Comparison of ENCODE assay signal across 8 cellular contexts in genomic region chr2:224583033-224583432, GRCh38. TPM values are rescaled to one million over a fixed set of nuclear protein-coding genes. Genes with fewer than 3 reads are reported as not detected.
DNase-seq lines count a peak whose midpoint lies in the region; ATAC-seq and TF ChIP-seq lines count a peak whose summit lies in the region.
"Not testable (repeated sequence)": the region's sequence is repeated elsewhere in the genome, so short reads cannot be mapped to it uniquely, and the experiment has no call there.

No MANE protein-coding gene starts in this region.

- not testable (repeated sequence) for BruUV-seq in IMR-90 (replicated peaks; lab: Mats Ljungman, UMichigan)

- H3K4me3 ChIP-seq in CD4-positive, CD25-positive, alpha-beta regulatory T cell (ENCODE audit: low read depth, low read length) = peak overlapping the region; percentile 97
- H3K4me3 ChIP-seq in IMR-90 (ENCODE audit: insufficient read depth, low read depth, low read length) (0 out of 2 replicates have a peak overlapping the region, but pooled peaks have one; percentile 4), adipocyte (ENCODE audit: low read length) (peak overlapping the region; percentile 96), neuronal stem cell (ENCODE audit: low read length in 2 of 2) (peak overlapping the region in 1 of 2 donors; percentile 95), stomach smooth muscle (ENCODE audit: low read length in 2 of 2) (peak overlapping the region; percentile 1 to 92)

- not testable (repeated sequence) for H2AK9ac ChIP-seq in IMR-90 (replicated peaks; ENCODE audit: low read depth, low read length, poor library complexity)

- H3K4ac ChIP-seq in IMR-90 (ENCODE audit: low read depth, low read length); neuronal stem cell (ENCODE audit: low read length): not testable (repeated sequence)

- H2BK15ac ChIP-seq in IMR-90 (ENCODE audit: low read depth, low read length); neuronal stem cell (ENCODE audit: low read length): not testable (repeated sequence)

- TF ChIP-seq POLR2A in IMR-90 (IDR thresholded peaks at IDR 0.05; ENCODE audit: low read depth, low read length) = not testable (repeated sequence)

- not testable (repeated sequence) for H4K8ac ChIP-seq in IMR-90 (ENCODE audit: low read depth in 2 of 2, low read length in 2 of 2); neuronal stem cell (ENCODE audit: low read depth, low read length)

- 90% methylated on average over 2 of the region's 14 CpGs; no CpG with 5 or more reads in 1 of the 2 experiments for whole genome bisulfite sequencing in IMR-90 (ENCODE audit: extremely low coverage in 2 of 2, insufficient read length in 1 of 2), 2 experiments
- no CpG with 5 or more reads among the region's 14 CpGs for WGBS in neuronal stem cell (ENCODE audit: extremely low coverage in 2 of 2, insufficient read length in 2 of 2, insufficient replicate concordance in 1 of 2), 2 donors

- not testable (repeated sequence) for H3K56ac ChIP-seq in IMR-90 (ENCODE audit: extremely low read depth, insufficient read depth, low read length)

- not testable (repeated sequence) for H3K9ac ChIP-seq in IMR-90 (ENCODE audit: low read depth, low read length); neuronal stem cell (ENCODE audit: low read depth, low read length, poor library complexity); stomach smooth muscle (ENCODE audit: low read length in 2 of 2)
- peak overlapping the region; percentile 96 for H3K9ac ChIP-seq in adipocyte (ENCODE audit: low read length)

- H3K27ac Mint-ChIP-seq in CD4-positive, CD25-positive, alpha-beta regulatory T cell = peak overlapping the region in 1 of 3 donors; percentile 96
- H3K27ac Mint-ChIP-seq in T-helper 2 cell treated with Interferon-gamma antibody and Interleukin-4, amounts not matched to agents 5 μg/mL and 100 μg/mL, for 36 hours; endothelial cell (ENCODE audit: unreplicated experiment); immature natural killer cell: not testable (repeated sequence)

- not testable (repeated sequence) for H2BK120ac ChIP-seq in IMR-90 (ENCODE audit: low read depth, low read length); neuronal stem cell (ENCODE audit: low read depth, low read length)

- H3K36me3 Mint-ChIP-seq in CD4-positive, CD25-positive, alpha-beta regulatory T cell = peaks cover 24% of the 10 kb centered on the region
- H3K36me3 Mint-ChIP-seq in T-helper 2 cell treated with Interferon-gamma antibody and Interleukin-4, amounts not matched to agents 5 μg/mL and 100 μg/mL, for 36 hours (ENCODE audit: low read depth) = peaks cover 21% of the 10 kb centered on the region
- H3K36me3 Mint-ChIP-seq in endothelial cell (ENCODE audit: low read depth, unreplicated experiment) = peaks cover 18% of the 10 kb centered on the region
- not testable (repeated sequence) for H3K36me3 Mint-ChIP-seq in immature natural killer cell

- not testable (repeated sequence) for H3K18ac ChIP-seq in IMR-90 (ENCODE audit: low read depth, low read length); neuronal stem cell (ENCODE audit: low read length)

- in situ Hi-C loops in IMR-90 (cut with MboI; ENCODE audit: low sequenced_read_pairs) = not testable (repeated sequence)

- peak overlapping the region; percentile 72; the same call in 1 of the 2 replicates for H3K23ac ChIP-seq in IMR-90 (ENCODE audit: low read depth, low read length)
- H3K23ac ChIP-seq in neuronal stem cell (ENCODE audit: low read depth, low read length, poor library complexity) = not testable (repeated sequence)

- H2BK5ac ChIP-seq in IMR-90 (ENCODE audit: low read depth, low read length, poor library complexity, severe bottlenecking); neuronal stem cell (ENCODE audit: low read length): not testable (repeated sequence)

- not testable (repeated sequence) for H3K27ac ChIP-seq in CD4-positive, CD25-positive, alpha-beta regulatory T cell (ENCODE audit: insufficient read depth, low read length, poor library complexity, severe bottlenecking); IMR-90 (ENCODE audit: insufficient read depth, low read length); neuronal stem cell (replicated peaks; ENCODE audit: low read length); stomach smooth muscle (ENCODE audit: low read length)

- peaks cover 64% of the 10 kb centered on the region for H3K4me1 ChIP-seq in CD4-positive, CD25-positive, alpha-beta regulatory T cell (ENCODE audit: control insufficient read depth, insufficient read depth, low read length, poor library complexity, severe bottlenecking)
- H3K4me1 ChIP-seq in IMR-90 (ENCODE audit: control insufficient read depth, insufficient read depth, low read length); neuronal stem cell (ENCODE audit: control insufficient read depth in 2 of 2, insufficient read depth in 1 of 2, low read depth in 1 of 2, low read length in 2 of 2): not testable (repeated sequence)
- H3K4me1 ChIP-seq in adipocyte (ENCODE audit: control insufficient read depth, insufficient read depth, low read length) (peaks cover 49% of the 10 kb centered on the region), stomach smooth muscle (ENCODE audit: control insufficient read depth, insufficient read depth, low read length) (peaks cover 14% of the 10 kb centered on the region)

- DNase-seq in CD4-positive, CD25-positive, alpha-beta regulatory T cell; IMR-90; T-helper 2 cell treated with Interferon-gamma antibody and Interleukin-4, amounts not matched to agents 5 μg/mL and 100 μg/mL, for 36 hours (ENCODE audit: low spot score); adipocyte (ENCODE audit: low read depth); endothelial cell (ENCODE audit: low spot score); immature natural killer cell; neuronal stem cell (ENCODE audit: low spot score): not testable (repeated sequence)

- not testable (repeated sequence) for H4K91ac ChIP-seq in IMR-90 (ENCODE audit: insufficient read depth, low read depth, low read length); neuronal stem cell (ENCODE audit: low read depth, low read length, poor library complexity)

- H3K4me3 Mint-ChIP-seq in CD4-positive, CD25-positive, alpha-beta regulatory T cell = peak overlapping the region; percentile 95 to 99 (median 98)
- H3K4me3 Mint-ChIP-seq in T-helper 2 cell treated with Interferon-gamma antibody and Interleukin-4, amounts not matched to agents 5 μg/mL and 100 μg/mL, for 36 hours = peak overlapping the region; percentile 92
- H3K4me3 Mint-ChIP-seq in endothelial cell (ENCODE audit: unreplicated experiment) = peak overlapping the region; percentile 100
- H3K4me3 Mint-ChIP-seq in immature natural killer cell = peak overlapping the region; percentile 93 to 98 (median 97)

- H3K9me3 Mint-ChIP-seq in CD4-positive, CD25-positive, alpha-beta regulatory T cell; T-helper 2 cell treated with Interferon-gamma antibody and Interleukin-4, amounts not matched to agents 5 μg/mL and 100 μg/mL, for 36 hours; endothelial cell (ENCODE audit: unreplicated experiment); immature natural killer cell: not testable (repeated sequence)

- POLR2A ChIA-PET in IMR-90 (lab: Charles Lee; ENCODE audit: unreplicated experiment) = not testable (repeated sequence)

- dilution Hi-C loops in IMR-90 (cut with HindIII; ENCODE audit: low sequenced_read_pairs, unreplicated experiment) = not testable (repeated sequence)

- peaks cover 0 to 20% of the 10 kb centered on the region in 2 experiments; a peak in 1 of 4 replicates for H3K79me1 ChIP-seq in IMR-90 (ENCODE audit: low read depth in 1 of 2, low read length in 2 of 2)
- not testable (repeated sequence) for H3K79me1 ChIP-seq in neuronal stem cell (ENCODE audit: low read depth, low read length)

- peaks cover 51% of the 10 kb centered on the region for H4K20me1 ChIP-seq in IMR-90 (ENCODE audit: insufficient read depth, low read length)

- TF ChIP-seq RAD21 in IMR-90 (IDR thresholded peaks at IDR 0.05; ENCODE audit: low read length) = not testable (repeated sequence)

- not testable (repeated sequence) for H3K27me3 ChIP-seq in CD4-positive, CD25-positive, alpha-beta regulatory T cell (ENCODE audit: control insufficient read depth, insufficient read depth, low read length); IMR-90 (ENCODE audit: control insufficient read depth, insufficient read depth, low read length); adipocyte (replicated peaks; ENCODE audit: control insufficient read depth, insufficient read depth, low read length); neuronal stem cell (ENCODE audit: control insufficient read depth in 3 of 3, insufficient read depth in 3 of 3, low read depth in 1 of 3, low read length in 3 of 3); stomach smooth muscle (ENCODE audit: control insufficient read depth in 1 of 2, insufficient read depth in 2 of 2, low read length in 2 of 2)

- ATAC-seq in CD4-positive, CD25-positive, alpha-beta regulatory T cell (ENCODE audit: low read depth in 2 of 2); IMR-90 (ENCODE audit: low read depth): not testable (repeated sequence)

- not testable (repeated sequence) for H3K9me1 ChIP-seq in IMR-90 (ENCODE audit: insufficient read depth, low read length)

- not testable (repeated sequence) for H4K5ac ChIP-seq in IMR-90 (ENCODE audit: low read depth, low read length)

- peaks cover 28 to 75% (median 49%) of the 10 kb centered on the region in 4 donors for H3K4me1 Mint-ChIP-seq in CD4-positive, CD25-positive, alpha-beta regulatory T cell
- H3K4me1 Mint-ChIP-seq in T-helper 2 cell treated with Interferon-gamma antibody and Interleukin-4, amounts not matched to agents 5 μg/mL and 100 μg/mL, for 36 hours (ENCODE audit: low read depth) = peaks cover 32% of the 10 kb centered on the region
- H3K4me1 Mint-ChIP-seq in endothelial cell (ENCODE audit: unreplicated experiment) (peaks cover 51% of the 10 kb centered on the region), immature natural killer cell (peaks cover 65 to 72% of the 10 kb centered on the region in 2 donors)

- not testable (repeated sequence) for H3K36me3 ChIP-seq in CD4-positive, CD25-positive, alpha-beta regulatory T cell (ENCODE audit: control insufficient read depth, insufficient read depth, low read length); IMR-90 (ENCODE audit: control insufficient read depth, insufficient read depth, low read length); adipocyte (ENCODE audit: control insufficient read depth, insufficient read depth, low read length, severe bottlenecking); stomach smooth muscle (ENCODE audit: control insufficient read depth in 2 of 2, insufficient read depth in 2 of 2, low read length in 2 of 2)
- peaks cover 2 to 47% of the 10 kb centered on the region in 2 donors for H3K36me3 ChIP-seq in neuronal stem cell (replicated peaks in 1 of 2; ENCODE audit: control insufficient read depth in 2 of 2, insufficient read depth in 2 of 2, low read length in 2 of 2)

- not testable (repeated sequence) for H2BK20ac ChIP-seq in IMR-90 (ENCODE audit: low read depth, low read length)

- intact Hi-C loops in IMR-90 (cut with micrococcal nuclease) = not testable (repeated sequence)

- not testable (repeated sequence) for H2AFZ ChIP-seq in IMR-90 (replicated peaks; ENCODE audit: low read length, poor library complexity); neuronal stem cell (ENCODE audit: low read length)

- not testable (repeated sequence) for TF ChIP-seq CTCF in IMR-90 (conservative IDR thresholded peaks at IDR 0.05; ENCODE audit: low read depth, low read length); endothelial cell (IDR thresholded peaks at IDR 0.05; ENCODE audit: unreplicated experiment)

- not testable (repeated sequence) for H2BK12ac ChIP-seq in neuronal stem cell (ENCODE audit: low read length)

- H2AK5ac ChIP-seq in IMR-90 (ENCODE audit: low read depth, low read length); neuronal stem cell (ENCODE audit: low read depth, low read length): not testable (repeated sequence)

- not testable (repeated sequence) for H3K9me3 ChIP-seq in CD4-positive, CD25-positive, alpha-beta regulatory T cell (ENCODE audit: control insufficient read depth in 2 of 2, low read length in 2 of 2); IMR-90 (ENCODE audit: control insufficient read depth, insufficient read depth, low read length); adipocyte (ENCODE audit: control insufficient read depth, low read length); stomach smooth muscle (ENCODE audit: control insufficient read depth in 2 of 2, low read length in 2 of 2)
- peaks cover 0 to 17% of the 10 kb centered on the region in 2 donors for H3K9me3 ChIP-seq in neuronal stem cell (replicated peaks in 1 of 2; ENCODE audit: control insufficient read depth in 2 of 2, insufficient read depth in 1 of 2, low read depth in 1 of 2, low read length in 2 of 2)

- not testable (repeated sequence) for H3K14ac ChIP-seq in IMR-90 (replicated peaks; ENCODE audit: low read depth, low read length); neuronal stem cell (ENCODE audit: low read length)

- H3K27me3 Mint-ChIP-seq in CD4-positive, CD25-positive, alpha-beta regulatory T cell; T-helper 2 cell treated with Interferon-gamma antibody and Interleukin-4, amounts not matched to agents 5 μg/mL and 100 μg/mL, for 36 hours (ENCODE audit: low read depth): not testable (repeated sequence)
- peaks cover 15% of the 10 kb centered on the region for H3K27me3 Mint-ChIP-seq in endothelial cell (ENCODE audit: unreplicated experiment)
- H3K27me3 Mint-ChIP-seq in immature natural killer cell (ENCODE audit: low read depth in 3 of 3) = peaks cover 7 to 19% (median 11%) of the 10 kb centered on the region in 3 donors

- CTCF ChIA-PET in IMR-90 (lab: Yijun Ruan, JAX) = interaction anchor here (0.6 to 0.7 kb wide), 2 partner anchors 11 to 214 kb away, joined by 3 read pairs; no protein-coding TSS in a partner anchor

- H3K4me2 ChIP-seq in IMR-90 (ENCODE audit: low read depth, low read length) (peak overlapping the region; percentile 92), neuronal stem cell (ENCODE audit: insufficient read depth, low read length, poor library complexity, severe bottlenecking) (peak overlapping the region; percentile 11)

RNA-seq across cellular contexts. Expression of gene CUL3, which starts 2.1 kb away (rescaled TPM):
- total RNA-seq in CD4-positive, CD25-positive, alpha-beta regulatory T cell = 139 TPM
- polyA plus RNA-seq in CD4-positive, CD25-positive, alpha-beta regulatory T cell = 10 to 100 TPM; 26.1 to 47.9 (median 37.0) TPM
- total RNA-seq in IMR-90 (2012; rRNA removed) (45.7 and 78.3 TPM in 2 replicates), endothelial cell (ENCODE audit: unreplicated experiment) (138 TPM)
- polyA plus RNA-seq in IMR-90 (2012; rRNA removed) (26.8 and 33.7 TPM in 2 replicates), immature natural killer cell (10 to 100 TPM; 13.6 to 36.3 (median 18.5) TPM)
- 3.9 and 4.4 TPM in 2 replicates for polyA plus RNA-seq in IMR-90 (2012; cell fraction: cytosol; rRNA removed)
- 4.2 and 37.6 TPM in 2 replicates for polyA plus RNA-seq in IMR-90 (2012; cell fraction: nucleus; rRNA removed; ENCODE audit: low replicate concordance)
- 101 TPM for polyA plus RNA-seq in neuronal stem cell (2013, experiment 1 of 2)
- 101 TPM for polyA plus RNA-seq in neuronal stem cell (2013, experiment 2 of 2)
